In genomic region chr12:58920102-58920955, GRCh38 we compare ENCODE assay signal across 8 cellular contexts. TPM values are rescaled to one million over a fixed set of nuclear protein-coding genes. Genes with fewer than 3 reads are reported as not detected.
A peak's percentile ranks its signal among the peaks of the same experiment; 100 is the strongest.
DNase-seq lines count a peak whose midpoint lies in the region; ATAC-seq, FAIRE-seq and TF ChIP-seq lines count a peak whose summit lies in the region.

Gene LRIG3, minus strand, starts transcription at chr12:58920504. Its CDS starts 269 bp downstream, at chr12:58920235.

- peak within 1 kb of the TSS; percentile 68 for H3K27ac ChIP-seq in GM12878 (ENCODE audit: control insufficient read depth, insufficient read depth)
- H3K27ac ChIP-seq in prostate gland = peak within 1 kb of the TSS; percentile 86 to 89
- no peak within 1 kb of the TSS for H3K27ac ChIP-seq in CD4-positive, alpha-beta memory T cell (ENCODE audit: low read depth, low read length)

- peak within 1 kb of the TSS; percentile 90 for H2AFZ ChIP-seq in GM12878 (ENCODE audit: control insufficient read depth, low read depth, low read length)

- TF ChIP-seq EP300 in GM12878 (IDR thresholded peaks at IDR 0.05; ENCODE audit: borderline replicate concordance in 1 of 2, control insufficient read depth in 1 of 2, low read depth in 2 of 2, low read length in 2 of 2) = no peak

- FAIRE-seq in GM12878 (lab: Jason Lieb, UNC) = no peak

- SMC1A ChIA-PET in GM12878 (lab: Charles Lee; ENCODE audit: uncharacterized antibody, unreplicated experiment) = no interaction called here

- H3K9ac ChIP-seq in GM12878 (ENCODE audit: control insufficient read depth, insufficient read depth, low read length) = peak within 1 kb of the TSS; percentile 76

- no peaks in the 10 kb centered on the region for H4K20me1 ChIP-seq in GM12878 (ENCODE audit: control insufficient read depth, insufficient read depth)

- peak; percentile 61 for TF ChIP-seq POLR2A in GM12878 (IDR thresholded peaks at IDR 0.05; ENCODE audit: low read depth, low read length)
- TF ChIP-seq POLR2A in prostate gland (IDR thresholded peaks at IDR 0.05) = peak; percentile 42

- in situ Hi-C loops in GM12878 (cut with MboI) = no loop called here

- H3K36me3 Mint-ChIP-seq in Calu3 (ENCODE audit: insufficient read depth, unreplicated experiment) = peaks cover 84% of the 10 kb centered on the region
- no peaks in the 10 kb centered on the region for H3K36me3 Mint-ChIP-seq in CD4-positive, alpha-beta memory T cell

- peaks cover 3% of the 10 kb centered on the region; the same call in 1 of the 2 replicates for H3K4me1 ChIP-seq in GM12878 (ENCODE audit: control insufficient read depth, insufficient read depth, low read length)
- peaks cover 3% of the 10 kb centered on the region for H3K4me1 ChIP-seq in prostate gland (replicated peaks)
- no peaks in the 10 kb centered on the region for H3K4me1 ChIP-seq in CD4-positive, alpha-beta memory T cell (ENCODE audit: insufficient read depth, low read length)

- POLR2A ChIA-PET in GM12878 (lab: Charles Lee) = interaction anchor here (0.6 kb wide), 1 partner anchor 50 kb away, joined by 3 read pairs; no protein-coding TSS in a partner anchor
- POLR2A ChIA-PET in CD4-positive, alpha-beta memory T cell (lab: Charles Lee; ENCODE audit: partially characterized antibody) = no interaction called here

- WGBS in GM12878 (ENCODE audit: insufficient coverage, insufficient replicate concordance, low lambda C conversion rate, missing lambda C conversion rate) = 7% methylated on average over 58 of the region's 80 CpGs
- under 1% methylated on average over 77 of the region's 80 CpGs for WGBS in prostate gland

- intact Hi-C loops in Calu3 (cut with micrococcal nuclease; ENCODE audit: unreplicated experiment) (loop anchor here (10.0 kb wide), 1 partner anchor 376 kb away; no protein-coding TSS in a partner anchor), GM12878 (cut with micrococcal nuclease; ENCODE audit: unreplicated experiment) (no loop called here), prostate gland (cut with DNase I) (loop anchor here (5.0 to 10.0 kb wide), 2 partner anchors 33 to 114 kb away; no protein-coding TSS in a partner anchor)
- intact Hi-C loops in CD4-positive, alpha-beta memory T cell (cut with micrococcal nuclease) = no loop called here

- DNase-seq in Calu3 (peak; percentile 96), NCI-H748 (lab: John Stamatoyannopoulos, UW; ENCODE audit: unreplicated experiment) (peak; percentile 87), GM12878 (ENCODE audit: low read depth, low spot score) (no peak), hepatic stellate cell (ENCODE audit: low spot score) (peak; percentile 87), prostate gland (ENCODE audit: low spot score) (peak; percentile 86)
- DNase-seq in CD4-positive, alpha-beta memory T cell = no peak

- peak within 1 kb of the TSS; percentile 82 for H3K4me2 ChIP-seq in GM12878 (ENCODE audit: control insufficient read depth, insufficient read depth)

- H3K27me3 ChIP-seq in GM12878 (replicated peaks in 1 of 2; ENCODE audit: control insufficient read depth in 2 of 2, insufficient read depth in 2 of 2, low read length in 1 of 2) (no peaks in the 10 kb centered on the region), prostate gland (replicated peaks; ENCODE audit: insufficient read depth) (no peaks in the 10 kb centered on the region)
- H3K27me3 ChIP-seq in CD4-positive, alpha-beta memory T cell (ENCODE audit: insufficient read depth, low read length) = peaks cover 3% of the 10 kb centered on the region

- CTCF ChIA-PET in Calu3 (lab: Charles Lee) = interaction anchor here (0.5 to 1.1 kb wide), 6 partner anchors 9 to 162 kb away, joined by 3 to 6 read pairs (median 3); no protein-coding TSS in a partner anchor
- CTCF ChIA-PET in GM12878 (lab: Yijun Ruan, JAX) = interaction anchor here (1.0 to 1.2 kb wide), 2 partner anchors 9 to 12 kb away, joined by 3 read pairs; no protein-coding TSS in a partner anchor
- CTCF ChIA-PET in CD4-positive, alpha-beta memory T cell (lab: Charles Lee; ENCODE audit: partially characterized antibody) = no interaction called here

- H3K4me3 Mint-ChIP-seq in Calu3 (ENCODE audit: low read depth, unreplicated experiment) = peak within 1 kb of the TSS; percentile 93
- peak within 1 kb of the TSS in 4 of 8 donors; percentile 17 to 68 (median 48) for H3K4me3 Mint-ChIP-seq in CD4-positive, alpha-beta memory T cell

- ATAC-seq in GM19351 (IDR thresholded peaks at IDR 0.05; ENCODE audit: unreplicated experiment) (peak; percentile 89), HG03342 (IDR thresholded peaks at IDR 0.05; ENCODE audit: unreplicated experiment) (peak; percentile 83), GM12878 (peak; percentile 57)

- H3K9me3 ChIP-seq in GM12878 (replicated peaks; ENCODE audit: control insufficient read depth, insufficient read depth, low read length) (no peaks in the 10 kb centered on the region), prostate gland (no peaks in the 10 kb centered on the region)
- H3K9me3 ChIP-seq in CD4-positive, alpha-beta memory T cell (ENCODE audit: control insufficient read depth in 1 of 2, low read length in 2 of 2) = no peaks in the 10 kb centered on the region

- peaks cover 30% of the 10 kb centered on the region for H3K79me2 ChIP-seq in GM12878 (ENCODE audit: control insufficient read depth, insufficient read depth, low read length)

- no peaks in the 10 kb centered on the region for H3K9me3 Mint-ChIP-seq in Calu3 (ENCODE audit: low read depth, unreplicated experiment)
- peaks cover 0 to 4% (median 0%) of the 10 kb centered on the region in 8 donors for H3K9me3 Mint-ChIP-seq in CD4-positive, alpha-beta memory T cell

- peak within 1 kb of the TSS; percentile 99 for H3K27ac Mint-ChIP-seq in Calu3 (ENCODE audit: unreplicated experiment)
- no peak within 1 kb of the TSS for H3K27ac Mint-ChIP-seq in CD4-positive, alpha-beta memory T cell

- no peak for TF ChIP-seq CTCF in Calu3 (IDR thresholded peaks at IDR 0.05; ENCODE audit: unreplicated experiment)
- TF ChIP-seq CTCF in GM12878 (IDR thresholded peaks at IDR 0.05 in 2 of 3, conservative IDR thresholded peaks at IDR 0.05 in 1 of 3; ENCODE audit: control insufficient read depth in 2 of 3, extremely low read depth in 1 of 3, insufficient read depth in 1 of 3, low read depth in 3 of 3, low read length in 3 of 3) = 0 out of 6 replicates have a peak, but pooled peaks of 1 of the 3 experiments have one; percentile 7
- TF ChIP-seq CTCF in prostate gland (IDR thresholded peaks at IDR 0.05) = peak in 1 of 4 experiments; percentile 26

- H3K36me3 ChIP-seq in GM12878 (ENCODE audit: control insufficient read depth in 2 of 2, insufficient read depth in 2 of 2, low read length in 1 of 2) = no peaks in the 10 kb centered on the region
- no peaks in the 10 kb centered on the region for H3K36me3 ChIP-seq in prostate gland
- H3K36me3 ChIP-seq in CD4-positive, alpha-beta memory T cell (ENCODE audit: insufficient read depth, low read length) = no peaks in the 10 kb centered on the region

- H3K4me3 ChIP-seq in GM12878 (peak within 1 kb of the TSS; percentile 73), prostate gland (peak within 1 kb of the TSS; percentile 60 to 62)
- H3K4me3 ChIP-seq in CD4-positive, alpha-beta memory T cell (ENCODE audit: low read length in 2 of 2) = no peak within 1 kb of the TSS

- no TSS peak for BruUV-seq in Calu3 (replicated peaks; lab: Mats Ljungman, UMichigan)
- no TSS peak for BruUV-seq in GM12878 (replicated peaks; lab: Mats Ljungman, UMichigan)

- TF ChIP-seq RAD21 in GM12878 (IDR thresholded peaks at IDR 0.05; ENCODE audit: insufficient read depth, low read depth, low read length) = no peak

- H3K27me3 Mint-ChIP-seq in Calu3 (ENCODE audit: unreplicated experiment) = no peaks in the 10 kb centered on the region
- H3K27me3 Mint-ChIP-seq in CD4-positive, alpha-beta memory T cell = peaks cover 13 to 23% of the 10 kb centered on the region in 2 donors

- peaks cover 33% of the 10 kb centered on the region for H3K4me1 Mint-ChIP-seq in Calu3 (ENCODE audit: low read depth, unreplicated experiment)
- peaks cover 0 to 6% (median under 1%) of the 10 kb centered on the region in 4 donors for H3K4me1 Mint-ChIP-seq in CD4-positive, alpha-beta memory T cell

- RAD21 ChIA-PET in GM12878 (lab: Charles Lee; ENCODE audit: unreplicated experiment) = interaction anchor here (0.8 kb wide), 1 partner anchor 548 kb away, joined by 3 read pairs; no protein-coding TSS in a partner anchor

TF ChIP-seq in GM12878, 131 proteins besides CTCF, POLR2A, EP300 and RAD21 (continues in another document):
- TF ChIP-seq BCL3 (IDR thresholded peaks at IDR 0.05; ENCODE audit: borderline replicate concordance, insufficient read depth, low read depth, low read length, poor library complexity, severe bottlenecking) = no peak

RNA-seq across cellular contexts. Expression of gene LRIG3, which starts in this region (rescaled TPM):
- 261 and 357 TPM in 2 replicates for total RNA-seq in Calu3 (2022)
- total RNA-seq in GM12878 (2013; cell fraction: nucleolus; rRNA removed) = 2.3 and 4.1 TPM in 2 replicates
- total RNA-seq in GM12878 (2014; rRNA removed) = 7.7 and 9.4 TPM in 2 replicates
- 7.2 and 8.9 TPM in 2 replicates for total RNA-seq in GM12878 (2014; rRNA removed; fragmentation: Illumina TruSeq; extraction: Trizol)
- 6.1 and 8.5 TPM in 2 replicates for total RNA-seq in GM12878 (2021)
- polyA plus RNA-seq in GM12878 (2011; ENCODE audit: low read depth) = 3.4 TPM
- polyA plus RNA-seq in GM12878 (2011; rRNA removed) = 1.4 and 2.1 TPM in 2 replicates
- 0.99 and 1.1 TPM in 2 replicates for polyA plus RNA-seq in GM12878 (2011; cell fraction: cytosol; rRNA removed)
- 2.0 and 2.9 TPM in 2 replicates for polyA plus RNA-seq in GM12878 (2011; cell fraction: nucleus; rRNA removed)
- 3.2 and 4.8 TPM in 2 replicates for polyA plus RNA-seq in GM12878 (2012)
- polyA plus RNA-seq in GM12878 (2014; fragmentation: Illumina TruSeq; extraction: Trizol) = 4.1 and 9.0 TPM in 2 replicates
- polyA plus RNA-seq in GM12878 (2014; fragmentation: Nextera tagmentation; extraction: Ambion mirVana) = 1 to 10 TPM in 1 of 2 experiments, under 1 TPM in 1; 0.95 to 1.1 TPM
- polyA plus RNA-seq in GM12878 (2014; rRNA removed) = 3.4 and 6.8 TPM in 2 replicates
- 1 to 10 TPM; 4.7 to 5.2 TPM for polyA plus RNA-seq in GM12878 (2016; fragmentation: Nextera tagmentation; extraction: Ambion mirVana)
- 3.2 and 5.0 TPM in 2 replicates for polyA minus RNA-seq in GM12878 (2011; rRNA and poly(A)+ RNA removed)
- polyA minus RNA-seq in GM12878 (2011; cell fraction: cytosol; rRNA and poly(A)+ RNA removed) = 0.94 and 1.2 TPM in 2 replicates
- 2.9 and 6.4 TPM in 2 replicates for polyA minus RNA-seq in GM12878 (2011; cell fraction: nucleus; rRNA and poly(A)+ RNA removed)
- 10 to 100 TPM; 25.2 to 31.7 TPM for total RNA-seq in prostate gland
- not detected for total RNA-seq in CD4-positive, alpha-beta memory T cell
- polyA plus RNA-seq in CD4-positive, alpha-beta memory T cell = not detected

Comparison
In these comparisons a context has a peak if more than half of its experiments do, and no peak if none do; other contexts are left out.
1. DNase-seq: peak in Calu3 (single experiment), NCI-H748 (single experiment), hepatic stellate cell (single experiment) and prostate gland (single experiment); none in GM12878 (single experiment) and CD4-positive, alpha-beta memory T cell (0 of 5).
2. H3K4me3 ChIP-seq: peak in GM12878 (single experiment) and prostate gland (2 of 2); none in CD4-positive, alpha-beta memory T cell (0 of 2).
3. intact Hi-C loops: an anchor here in Calu3 (10.0 kb wide) and prostate gland (5.0 to 10.0 kb wide); none called in GM12878 and CD4-positive, alpha-beta memory T cell.
4. Peak in every context shown above with its lines, with median percentiles within 50 percentile points of each other: ATAC-seq.